In the genomic region with DNA sequence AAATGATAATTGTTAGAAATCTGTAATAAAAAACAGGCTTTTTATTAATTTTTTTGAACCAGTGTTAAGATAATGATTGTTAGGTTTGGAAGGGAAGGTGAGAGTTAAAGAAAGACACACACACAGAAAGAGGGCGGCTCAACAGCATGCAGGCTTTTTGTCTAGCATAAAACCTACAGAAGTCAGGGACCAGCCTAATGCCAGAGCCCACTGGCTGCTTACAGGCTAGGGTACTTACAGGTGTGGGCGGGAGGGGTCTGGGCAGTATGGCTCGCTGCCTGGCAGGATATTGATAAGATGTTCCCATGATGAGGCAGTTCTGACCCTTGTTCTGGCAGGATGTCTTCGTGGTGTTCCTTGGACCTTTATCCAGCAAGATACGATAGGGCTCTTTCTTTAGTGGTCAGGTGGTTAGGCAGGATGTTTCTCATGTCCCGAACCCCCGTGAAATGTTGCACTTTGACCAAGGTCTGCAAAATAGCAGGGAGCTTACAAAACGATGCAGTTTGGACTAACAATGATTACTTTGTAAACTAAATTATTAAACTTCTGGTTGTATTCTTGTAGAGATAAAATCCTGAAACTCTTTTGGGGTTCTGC, we compare ENCODE assay signal across 1 cellular context.
TF ChIP-seq lines count a peak whose summit lies in the region.

No MANE protein-coding gene starts in this region.

TF ChIP-seq in HepG2, 621 proteins besides CTCF, POLR2A, EP300 and RAD21 (continued from another document):
- TF ChIP-seq IRX3 (CRISPR knock-in tag; IDR thresholded peaks at IDR 0.05; ENCODE audit: borderline replicate concordance, low read depth) = no peak
- TF ChIP-seq RFX3 (CRISPR knock-in tag; IDR thresholded peaks at IDR 0.05) = no peak
- peak; percentile 52; the same call in 1 of the 2 replicates for TF ChIP-seq GATAD2A (CRISPR knock-in tag; IDR thresholded peaks at IDR 0.05)
- 0 out of 2 replicates have a peak, but pooled peaks have one; percentile 24 for TF ChIP-seq PHF21A (CRISPR knock-in tag; IDR thresholded peaks at IDR 0.05)
- TF ChIP-seq, protein P1, sequence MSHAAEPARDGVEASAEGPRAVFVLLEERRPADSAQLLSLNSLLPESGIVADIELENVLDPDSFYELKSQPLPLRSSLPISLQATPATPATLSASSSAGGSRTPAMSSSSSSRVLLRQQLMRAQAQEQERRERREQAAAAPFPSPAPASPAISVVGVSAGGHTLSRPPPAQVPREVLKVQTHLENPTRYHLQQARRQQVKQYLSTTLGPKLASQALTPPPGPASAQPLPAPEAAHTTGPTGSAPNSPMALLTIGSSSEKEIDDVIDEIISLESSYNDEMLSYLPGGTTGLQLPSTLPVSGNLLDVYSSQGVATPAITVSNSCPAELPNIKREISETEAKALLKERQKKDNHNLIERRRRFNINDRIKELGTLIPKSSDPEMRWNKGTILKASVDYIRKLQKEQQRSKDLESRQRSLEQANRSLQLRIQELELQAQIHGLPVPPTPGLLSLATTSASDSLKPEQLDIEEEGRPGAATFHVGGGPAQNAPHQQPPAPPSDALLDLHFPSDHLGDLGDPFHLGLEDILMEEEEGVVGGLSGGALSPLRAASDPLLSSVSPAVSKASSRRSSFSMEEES (CRISPR knock-in tag; IDR thresholded peaks at IDR 0.05) = 0 out of 2 replicates have a peak, but pooled peaks have one; percentile 46
- TF ChIP-seq MZF1 (CRISPR knock-in tag; IDR thresholded peaks at IDR 0.05; ENCODE audit: borderline replicate concordance) = no peak
- no peak for TF ChIP-seq ARNT2 (CRISPR knock-in tag; IDR thresholded peaks at IDR 0.05; ENCODE audit: low read depth)
- TF ChIP-seq HDAC2 (CRISPR knock-in tag; IDR thresholded peaks at IDR 0.05) = peak; percentile 34; the same call in 1 of the 2 replicates
- peak; percentile 60 for TF ChIP-seq HNF4G (IDR thresholded peaks at IDR 0.05; ENCODE audit: borderline replicate concordance, low read depth, low read length)
- TF ChIP-seq HNF4G (CRISPR knock-in tag; IDR thresholded peaks at IDR 0.05; ENCODE audit: borderline replicate concordance, low read depth) = 0 out of 2 replicates have a peak, but pooled peaks have one; percentile 35
- TF ChIP-seq KDM3A (CRISPR knock-in tag; IDR thresholded peaks at IDR 0.05; ENCODE audit: low read depth) = no peak
- no peak for TF ChIP-seq KAT8 (CRISPR knock-in tag; IDR thresholded peaks at IDR 0.05)
- TF ChIP-seq BHLHE40 (IDR thresholded peaks at IDR 0.05; ENCODE audit: low read length) = no peak
- TF ChIP-seq, protein P2, sequence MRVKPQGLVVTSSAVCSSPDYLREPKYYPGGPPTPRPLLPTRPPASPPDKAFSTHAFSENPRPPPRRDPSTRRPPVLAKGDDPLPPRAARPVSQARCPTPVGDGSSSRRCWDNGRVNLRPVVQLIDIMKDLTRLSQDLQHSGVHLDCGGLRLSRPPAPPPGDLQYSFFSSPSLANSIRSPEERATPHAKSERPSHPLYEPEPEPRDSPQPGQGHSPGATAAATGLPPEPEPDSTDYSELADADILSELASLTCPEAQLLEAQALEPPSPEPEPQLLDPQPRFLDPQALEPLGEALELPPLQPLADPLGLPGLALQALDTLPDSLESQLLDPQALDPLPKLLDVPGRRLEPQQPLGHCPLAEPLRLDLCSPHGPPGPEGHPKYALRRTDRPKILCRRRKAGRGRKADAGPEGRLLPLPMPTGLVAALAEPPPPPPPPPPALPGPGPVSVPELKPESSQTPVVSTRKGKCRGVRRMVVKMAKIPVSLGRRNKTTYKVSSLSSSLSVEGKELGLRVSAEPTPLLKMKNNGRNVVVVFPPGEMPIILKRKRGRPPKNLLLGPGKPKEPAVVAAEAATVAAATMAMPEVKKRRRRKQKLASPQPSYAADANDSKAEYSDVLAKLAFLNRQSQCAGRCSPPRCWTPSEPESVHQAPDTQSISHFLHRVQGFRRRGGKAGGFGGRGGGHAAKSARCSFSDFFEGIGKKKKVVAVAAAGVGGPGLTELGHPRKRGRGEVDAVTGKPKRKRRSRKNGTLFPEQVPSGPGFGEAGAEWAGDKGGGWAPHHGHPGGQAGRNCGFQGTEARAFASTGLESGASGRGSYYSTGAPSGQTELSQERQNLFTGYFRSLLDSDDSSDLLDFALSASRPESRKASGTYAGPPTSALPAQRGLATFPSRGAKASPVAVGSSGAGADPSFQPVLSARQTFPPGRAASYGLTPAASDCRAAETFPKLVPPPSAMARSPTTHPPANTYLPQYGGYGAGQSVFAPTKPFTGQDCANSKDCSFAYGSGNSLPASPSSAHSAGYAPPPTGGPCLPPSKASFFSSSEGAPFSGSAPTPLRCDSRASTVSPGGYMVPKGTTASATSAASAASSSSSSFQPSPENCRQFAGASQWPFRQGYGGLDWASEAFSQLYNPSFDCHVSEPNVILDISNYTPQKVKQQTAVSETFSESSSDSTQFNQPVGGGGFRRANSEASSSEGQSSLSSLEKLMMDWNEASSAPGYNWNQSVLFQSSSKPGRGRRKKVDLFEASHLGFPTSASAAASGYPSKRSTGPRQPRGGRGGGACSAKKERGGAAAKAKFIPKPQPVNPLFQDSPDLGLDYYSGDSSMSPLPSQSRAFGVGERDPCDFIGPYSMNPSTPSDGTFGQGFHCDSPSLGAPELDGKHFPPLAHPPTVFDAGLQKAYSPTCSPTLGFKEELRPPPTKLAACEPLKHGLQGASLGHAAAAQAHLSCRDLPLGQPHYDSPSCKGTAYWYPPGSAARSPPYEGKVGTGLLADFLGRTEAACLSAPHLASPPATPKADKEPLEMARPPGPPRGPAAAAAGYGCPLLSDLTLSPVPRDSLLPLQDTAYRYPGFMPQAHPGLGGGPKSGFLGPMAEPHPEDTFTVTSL (CRISPR knock-in tag; IDR thresholded peaks at IDR 0.05; ENCODE audit: borderline replicate concordance) = peak; percentile 62; the same call in 1 of the 2 replicates
- no peak for TF ChIP-seq MTF2 (CRISPR knock-in tag; IDR thresholded peaks at IDR 0.05; ENCODE audit: borderline replicate concordance)
- no peak for TF ChIP-seq ZNF570 (CRISPR knock-in tag; IDR thresholded peaks at IDR 0.05; ENCODE audit: borderline replicate concordance)
- TF ChIP-seq SALL1 (CRISPR knock-in tag; IDR thresholded peaks at IDR 0.05) = 0 out of 2 replicates have a peak, but pooled peaks have one; percentile 53
- TF ChIP-seq ZMYM3 (CRISPR knock-in tag; IDR thresholded peaks at IDR 0.05) = no peak
- peak; percentile 58 for TF ChIP-seq ARID5B (CRISPR knock-in tag; IDR thresholded peaks at IDR 0.05)
- TF ChIP-seq HOXA7 (CRISPR knock-in tag; IDR thresholded peaks at IDR 0.05) = no peak
- no peak for TF ChIP-seq ZNF34 (CRISPR knock-in tag; IDR thresholded peaks at IDR 0.05; ENCODE audit: borderline replicate concordance)
- 0 out of 2 replicates have a peak, but pooled peaks have one; percentile 5 for TF ChIP-seq FOXA3 (CRISPR knock-in tag; IDR thresholded peaks at IDR 0.05)
- TF ChIP-seq NFKB2 (CRISPR knock-in tag; IDR thresholded peaks at IDR 0.05; ENCODE audit: borderline replicate concordance) = no peak
- TF ChIP-seq ZKSCAN8 (CRISPR knock-in tag; IDR thresholded peaks at IDR 0.05; ENCODE audit: borderline replicate concordance) = no peak
- TF ChIP-seq EHMT2 (IDR thresholded peaks at IDR 0.05; ENCODE audit: borderline replicate concordance, low read depth, low read length) = no peak
- TF ChIP-seq, protein P3, sequence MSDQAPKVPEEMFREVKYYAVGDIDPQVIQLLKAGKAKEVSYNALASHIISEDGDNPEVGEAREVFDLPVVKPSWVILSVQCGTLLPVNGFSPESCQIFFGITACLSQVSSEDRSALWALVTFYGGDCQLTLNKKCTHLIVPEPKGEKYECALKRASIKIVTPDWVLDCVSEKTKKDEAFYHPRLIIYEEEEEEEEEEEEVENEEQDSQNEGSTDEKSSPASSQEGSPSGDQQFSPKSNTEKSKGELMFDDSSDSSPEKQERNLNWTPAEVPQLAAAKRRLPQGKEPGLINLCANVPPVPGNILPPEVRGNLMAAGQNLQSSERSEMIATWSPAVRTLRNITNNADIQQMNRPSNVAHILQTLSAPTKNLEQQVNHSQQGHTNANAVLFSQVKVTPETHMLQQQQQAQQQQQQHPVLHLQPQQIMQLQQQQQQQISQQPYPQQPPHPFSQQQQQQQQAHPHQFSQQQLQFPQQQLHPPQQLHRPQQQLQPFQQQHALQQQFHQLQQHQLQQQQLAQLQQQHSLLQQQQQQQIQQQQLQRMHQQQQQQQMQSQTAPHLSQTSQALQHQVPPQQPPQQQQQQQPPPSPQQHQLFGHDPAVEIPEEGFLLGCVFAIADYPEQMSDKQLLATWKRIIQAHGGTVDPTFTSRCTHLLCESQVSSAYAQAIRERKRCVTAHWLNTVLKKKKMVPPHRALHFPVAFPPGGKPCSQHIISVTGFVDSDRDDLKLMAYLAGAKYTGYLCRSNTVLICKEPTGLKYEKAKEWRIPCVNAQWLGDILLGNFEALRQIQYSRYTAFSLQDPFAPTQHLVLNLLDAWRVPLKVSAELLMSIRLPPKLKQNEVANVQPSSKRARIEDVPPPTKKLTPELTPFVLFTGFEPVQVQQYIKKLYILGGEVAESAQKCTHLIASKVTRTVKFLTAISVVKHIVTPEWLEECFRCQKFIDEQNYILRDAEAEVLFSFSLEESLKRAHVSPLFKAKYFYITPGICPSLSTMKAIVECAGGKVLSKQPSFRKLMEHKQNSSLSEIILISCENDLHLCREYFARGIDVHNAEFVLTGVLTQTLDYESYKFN (CRISPR knock-in tag; conservative IDR thresholded peaks at IDR 0.05) = peak; percentile 47; the same call in 1 of the 2 replicates
- TF ChIP-seq FOXC1 (CRISPR knock-in tag; IDR thresholded peaks at IDR 0.05; ENCODE audit: borderline replicate concordance) = no peak
- no peak for TF ChIP-seq ZFP36L1 (CRISPR knock-in tag; IDR thresholded peaks at IDR 0.05)
- peak; percentile 74 for TF ChIP-seq HNF4A (CRISPR knock-in tag; IDR thresholded peaks at IDR 0.05)
- no peak for TF ChIP-seq TSC22D2 (CRISPR knock-in tag; IDR thresholded peaks at IDR 0.05; ENCODE audit: borderline replicate concordance)
